ENCODE assay signal across 14 cellular contexts in the genomic region with DNA sequence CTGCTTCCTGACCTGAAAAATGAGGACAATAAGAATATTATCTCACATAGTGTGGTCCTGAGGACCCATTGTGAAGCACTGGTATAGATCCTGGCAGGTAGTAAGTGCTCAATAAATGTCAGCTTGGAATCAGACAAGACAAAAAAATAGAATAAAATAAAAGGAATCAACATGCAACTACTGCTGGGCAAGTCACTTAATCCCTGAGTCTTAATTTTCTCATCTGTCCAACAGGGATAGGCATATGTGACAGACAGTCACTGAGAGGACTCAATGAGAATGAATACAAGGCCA. TPM values are rescaled to one million over a fixed set of nuclear protein-coding genes. Genes with fewer than 3 reads are reported as not detected.
DNase-seq lines count a peak whose midpoint lies in the region; ATAC-seq, FAIRE-seq and TF ChIP-seq lines count a peak whose summit lies in the region.
"Had no signal": no experiment of that assay in that cellular context is flagged by ENCODE, and none has a peak within 500 bp of the region (broad histone marks: within the 10 kb centered on the region; RNA-seq: fewer than 3 reads in every experiment).

No MANE protein-coding gene starts in this region.

- H4K8ac ChIP-seq in H1 (ENCODE audit: extremely low read depth, insufficient read depth, low read length) = no peak overlapping the region

- peak overlapping the region in 1 of 2 experiments; percentile 14; a peak in 1 of 4 replicates for H3K4me2 ChIP-seq in H1 (ENCODE audit: insufficient read depth in 1 of 2, low read depth in 2 of 2, low read length in 2 of 2)

- TF ChIP-seq EP300 in H1 (IDR thresholded peaks at IDR 0.05; ENCODE audit: borderline replicate concordance in 1 of 2, low read depth in 2 of 2, low read length in 2 of 2) = no peak

- peaks cover 67% of the 10 kb centered on the region for H3K4me1 Mint-ChIP-seq in nephron
- H3K4me1 Mint-ChIP-seq in activated CD4-positive, alpha-beta T cell treated with anti-CD3 and anti-CD28 coated beads, Interleukin-2, amount 10 ng/mL, durations not matched to agents 7 days and 5 days = peaks cover 18% of the 10 kb centered on the region

- H3K36me3 Mint-ChIP-seq in nephron (ENCODE audit: low read depth) = no peaks in the 10 kb centered on the region
- no peaks in the 10 kb centered on the region for H3K36me3 Mint-ChIP-seq in activated CD4-positive, alpha-beta T cell treated with anti-CD3 and anti-CD28 coated beads, Interleukin-2, amount 10 ng/mL, durations not matched to agents 7 days and 5 days (ENCODE audit: low read depth)
- H3K36me3 Mint-ChIP-seq: activated naive CD4-positive, alpha-beta T cell treated with anti-CD3 and anti-CD28 coated beads, Interleukin-2, amount 50 U/mL, for 72 hours; immature natural killer cell; natural killer cell treated with Interleukin-12 subunit alpha and Interleukin-12 subunit beta and Interleukin-15 and Interleukin-18, amount 100 ng/mL, for 72 hours had no signal

- H3K9me3 Mint-ChIP-seq in nephron = no peaks in the 10 kb centered on the region
- H3K9me3 Mint-ChIP-seq in activated CD4-positive, alpha-beta T cell treated with anti-CD3 and anti-CD28 coated beads, Interleukin-2, amount 10 ng/mL, durations not matched to agents 7 days and 5 days = no peaks in the 10 kb centered on the region
- H3K9me3 Mint-ChIP-seq: activated naive CD4-positive, alpha-beta T cell treated with anti-CD3 and anti-CD28 coated beads, Interleukin-2, amount 50 U/mL, for 72 hours; immature natural killer cell; natural killer cell treated with Interleukin-12 subunit alpha and Interleukin-12 subunit beta and Interleukin-15 and Interleukin-18, amount 100 ng/mL, for 72 hours had no signal

- intact Hi-C loops in heart right ventricle (cut with DNase I) = loop anchor here in 3 of 10 donors (2.0 to 5.0 kb wide), 4 partner anchors 29 to 81 kb away; no protein-coding TSS in a partner anchor
- intact Hi-C loops in left cardiac atrium (cut with DNase I) = loop anchor here in 1 of 2 donors (1.0 to 5.0 kb wide), 2 partner anchors 40 to 80 kb away; a partner anchor contains a TSS
- intact Hi-C loops in uterus (cut with DNase I; ENCODE audit: low total_unique reads) = no loop called here

- H3K79me2 ChIP-seq in H1 (ENCODE audit: control insufficient read depth in 1 of 2, insufficient read depth in 2 of 2, low read length in 2 of 2) = peaks cover 18 to 76% of the 10 kb centered on the region in 2 experiments

- no peak overlapping the region for H2BK120ac ChIP-seq in H1 (replicated peaks; ENCODE audit: low read depth, low read length)

- DNase-seq in heart right ventricle (no peak), left cardiac atrium (no peak), H1 (ENCODE audit: low read depth in 1 of 2, low spot score in 2 of 2) (no peak), uterus (no peak), HCEC 1CT (no peak), NCI-H1930 (lab: John Stamatoyannopoulos, UW) (no peak)
- DNase-seq in activated CD4-positive, alpha-beta T cell treated with anti-CD3 and anti-CD28 coated beads, Interleukin-2, amount 10 ng/mL, durations not matched to agents 7 days and 5 days = no peak
- DNase-seq: immature natural killer cell; stimulated activated CD4-positive, alpha-beta T cell treated with anti-CD3 and anti-CD28 coated beads, Interleukin-12 subunit alpha, Interleukin-12 subunit beta, amount 100 ng/mL, for 4 hours had no signal

- no peak overlapping the region for H4K5ac ChIP-seq in H1 (ENCODE audit: insufficient read length, low read depth, low read length)

- H3K4me3 ChIP-seq in heart right ventricle = no peak overlapping the region
- H3K4me3 ChIP-seq in H1 (ENCODE audit: extremely low read depth in 1 of 4, insufficient read depth in 2 of 4, low read depth in 3 of 4, low read length in 4 of 4) = no peak overlapping the region
- H3K4me3 ChIP-seq in uterus = no peak overlapping the region

- peak overlapping the region; percentile 78 to 89 (median 88) for H3K27ac Mint-ChIP-seq in nephron
- no peak overlapping the region for H3K27ac Mint-ChIP-seq in activated CD4-positive, alpha-beta T cell treated with anti-CD3 and anti-CD28 coated beads, Interleukin-2, amount 10 ng/mL, durations not matched to agents 7 days and 5 days
- H3K27ac Mint-ChIP-seq: activated naive CD4-positive, alpha-beta T cell treated with anti-CD3 and anti-CD28 coated beads, Interleukin-2, amount 50 U/mL, for 72 hours had no signal

- ATAC-seq in heart right ventricle (no peak), left cardiac atrium (no peak)
- ATAC-seq: activated naive CD4-positive, alpha-beta T cell treated with anti-CD3 and anti-CD28 coated beads, Interleukin-2, amount 50 U/mL, for 72 hours; natural killer cell treated with Interleukin-12 subunit alpha and Interleukin-12 subunit beta and Interleukin-15 and Interleukin-18, amount 100 ng/mL, for 72 hours had no signal

- peak overlapping the region; percentile 82; the same call in 1 of the 2 replicates for H2BK12ac ChIP-seq in H1 (ENCODE audit: low read depth, low read length)

- H2AK5ac ChIP-seq in H1 (ENCODE audit: low read depth, low read length) = peak overlapping the region; percentile 72

- peaks cover 4% of the 10 kb centered on the region for H3K27me3 Mint-ChIP-seq in nephron (ENCODE audit: low read depth)
- no peaks in the 10 kb centered on the region for H3K27me3 Mint-ChIP-seq in activated CD4-positive, alpha-beta T cell treated with anti-CD3 and anti-CD28 coated beads, Interleukin-2, amount 10 ng/mL, durations not matched to agents 7 days and 5 days
- H3K27me3 Mint-ChIP-seq: natural killer cell treated with Interleukin-12 subunit alpha and Interleukin-12 subunit beta and Interleukin-15 and Interleukin-18, amount 100 ng/mL, for 72 hours had no signal

- no peak overlapping the region for H3K23ac ChIP-seq in H1 (ENCODE audit: insufficient read length)

- TF ChIP-seq CTCF in heart right ventricle (IDR thresholded peaks at IDR 0.05) (no peak), H1 (IDR thresholded peaks at IDR 0.05; ENCODE audit: control extremely low read depth in 1 of 3, insufficient read depth in 1 of 3, low read depth in 1 of 3, low read length in 3 of 3) (no peak), nephron (IDR thresholded peaks at IDR 0.05; ENCODE audit: unreplicated experiment in 3 of 3) (no peak), uterus (IDR thresholded peaks at IDR 0.05) (no peak)

- peaks cover 0 to 56% (median 24%) of the 10 kb centered on the region in 9 donors for H3K4me1 ChIP-seq in heart right ventricle
- H3K4me1 ChIP-seq in H1 (replicated peaks in 1 of 4; ENCODE audit: control insufficient read depth in 3 of 4, insufficient read depth in 4 of 4, low read length in 3 of 4) = peaks cover 22 to 48% (median 34%) of the 10 kb centered on the region in 4 experiments
- H3K4me1 ChIP-seq in uterus = peaks cover 0 to 11% of the 10 kb centered on the region in 2 donors

- TF ChIP-seq RAD21 in H1 (IDR thresholded peaks at IDR 0.05 in 1 of 2, conservative IDR thresholded peaks at IDR 0.05 in 1 of 2; ENCODE audit: low read depth in 2 of 2, low read length in 2 of 2) = no peak

- no peaks in the 10 kb centered on the region for H3K36me3 ChIP-seq in heart right ventricle
- H3K36me3 ChIP-seq in H1 (ENCODE audit: control insufficient read depth in 2 of 4, insufficient read depth in 4 of 4, low read length in 3 of 4) = peaks cover 0 to 50% (median 1%) of the 10 kb centered on the region in 4 experiments; a peak in 2 of 8 replicates
- H3K36me3 ChIP-seq in uterus = no peaks in the 10 kb centered on the region

- H2BK20ac ChIP-seq in H1 (ENCODE audit: low read length) = no peak overlapping the region

- POLR2A ChIA-PET in H1 (lab: Charles Lee; ENCODE audit: partially characterized antibody) = interaction anchor here (1.4 to 39.1 kb wide), 5 partner anchors 8 to 37 kb away, joined by 4 to 1024 read pairs (median 127); a partner anchor contains a TSS
- POLR2A ChIA-PET in activated CD4-positive, alpha-beta T cell treated with anti-CD3 and anti-CD28 coated beads, Interleukin-2, amount 10 ng/mL, durations not matched to agents 7 days and 5 days (lab: Charles Lee) = no interaction called here

- H4K91ac ChIP-seq in H1 (replicated peaks; ENCODE audit: insufficient read length, low read length) = no peak overlapping the region

- CTCF ChIA-PET in H1 (lab: Charles Lee; ENCODE audit: partially characterized antibody) = interaction anchor here (0.9 to 5.1 kb wide), 7 partner anchors 8 to 114 kb away, joined by 3 to 39 read pairs (median 5); a partner anchor contains a TSS
- CTCF ChIA-PET in activated CD4-positive, alpha-beta T cell treated with anti-CD3 and anti-CD28 coated beads, Interleukin-2, amount 10 ng/mL, durations not matched to agents 7 days and 5 days (lab: Charles Lee) = interaction anchor here (0.7 to 2.5 kb wide), 6 partner anchors 17 to 913 kb away, joined by 3 to 10 read pairs (median 4); a partner anchor contains a TSS

- no peak overlapping the region for H3K4ac ChIP-seq in H1 (replicated peaks; ENCODE audit: insufficient read length, low read depth, low read length)

- H3K4me3 Mint-ChIP-seq in nephron = no peak overlapping the region
- H3K4me3 Mint-ChIP-seq in activated CD4-positive, alpha-beta T cell treated with anti-CD3 and anti-CD28 coated beads, Interleukin-2, amount 10 ng/mL, durations not matched to agents 7 days and 5 days = no peak overlapping the region
- H3K4me3 Mint-ChIP-seq: immature natural killer cell; natural killer cell treated with Interleukin-12 subunit alpha and Interleukin-12 subunit beta and Interleukin-15 and Interleukin-18, amount 100 ng/mL, for 72 hours had no signal

- H3K18ac ChIP-seq in H1 (ENCODE audit: extremely low read depth, low read length) = peak overlapping the region; percentile 68

- TF ChIP-seq POLR2A in H1 (IDR thresholded peaks at IDR 0.05; ENCODE audit: control extremely low read depth in 1 of 2, low read depth in 2 of 2, low read length in 2 of 2) = no peak
- no peak for TF ChIP-seq POLR2A in uterus (IDR thresholded peaks at IDR 0.05)

- H3K9ac ChIP-seq in H1 (replicated peaks in 1 of 4; ENCODE audit: extremely low read depth in 1 of 4, low read depth in 3 of 4, low read length in 3 of 4) = no peak overlapping the region; a peak in 1 of 7 replicates

- H3K23me2 ChIP-seq in H1 (ENCODE audit: low read depth, low read length) = peaks cover 4% of the 10 kb centered on the region

- 0 out of 2 replicates have a peak overlapping the region, but pooled peaks have one; percentile 62 for H2BK15ac ChIP-seq in H1 (ENCODE audit: low read length)

- no peak overlapping the region for H3K56ac ChIP-seq in H1 (replicated peaks; ENCODE audit: insufficient read length, low read depth, low read length)

- H4K20me1 ChIP-seq in H1 (replicated peaks in 1 of 2; ENCODE audit: control insufficient read depth in 1 of 2, insufficient read depth in 2 of 2, low read length in 2 of 2) = peaks cover 0 to 1% of the 10 kb centered on the region in 2 experiments

- FAIRE-seq in H1 (lab: Jason Lieb, UNC) = no peak
- FAIRE-seq: H54, TTC549 had no signal

- H3K14ac ChIP-seq in H1 (ENCODE audit: insufficient read length) = no peak overlapping the region

- H3K27me3 ChIP-seq in heart right ventricle (no peaks in the 10 kb centered on the region), H1 (replicated peaks in 1 of 4; ENCODE audit: control insufficient read depth in 3 of 4, extremely low read depth in 1 of 4, insufficient read depth in 3 of 4, low read length in 3 of 4) (no peaks in the 10 kb centered on the region), uterus (no peaks in the 10 kb centered on the region)

- H3K9me3 ChIP-seq in heart right ventricle (no peaks in the 10 kb centered on the region), H1 (ENCODE audit: insufficient read depth in 2 of 2, low read depth in 1 of 2, low read length in 1 of 2) (no peaks in the 10 kb centered on the region), uterus (no peaks in the 10 kb centered on the region)

- H3K79me1 ChIP-seq in H1 (ENCODE audit: low read depth, low read length) = peaks cover 8% of the 10 kb centered on the region; the same call in 1 of the 2 replicates

- H3K27ac ChIP-seq in heart right ventricle (peak overlapping the region in 9 of 10 donors; percentile 56 to 89 (median 73)), H1 (ENCODE audit: low read depth, low read length) (peak overlapping the region; percentile 46; the same call in 1 of the 2 replicates), uterus (peak overlapping the region; percentile 85 to 91)

- H2AFZ ChIP-seq in H1 (ENCODE audit: low read length) = no peak overlapping the region

- H2BK5ac ChIP-seq in H1 (ENCODE audit: low read depth, low read length) = peak overlapping the region; percentile 89

RNA-seq across cellular contexts. Expression of a gene that starts 38.0 kb away (rescaled TPM):
- total RNA-seq in heart right ventricle (100 to 1,000 TPM in 1 of 10 donors, 10 to 100 TPM in 7, 1 to 10 TPM in 2; 9.2 to 106 (median 18.0) TPM), left cardiac atrium (100 to 1,000 TPM in 1 of 2 donors, 10 to 100 TPM in 1; 41.7 to 101 TPM), uterus (10 to 100 TPM in 3 of 4 donors, 1 to 10 TPM in 1; 2.0 to 44.5 (median 28.8) TPM)
- polyA plus RNA-seq in heart right ventricle (10 to 100 TPM in 1 of 2 donors, 1 to 10 TPM in 1; 9.4 to 10.8 TPM), H1 (2011; rRNA removed) (25.5 and 42.7 TPM in 2 replicates)
- 94.1 and 94.9 TPM in 2 replicates for total RNA-seq in H1 (2021; fragmentation: NEBNext Ultra II Directional; extraction: Animal tissue kit (Norgen Biotek cat#: 25700))
- polyA plus RNA-seq in H1 (2011; cell fraction: cytosol; rRNA removed) = 37.3 TPM
- 72.2 TPM for polyA plus RNA-seq in H1 (2011; cell fraction: nucleus; rRNA removed)
- polyA plus RNA-seq in H1 (2012, experiment 1 of 2) = 46.3 to 53.0 TPM (median 51.3 TPM) in 4 replicates
- 57.3 TPM for polyA plus RNA-seq in H1 (2012, experiment 2 of 2)
- polyA plus RNA-seq in H1 (2013, experiment 1 of 2) = 57.8 TPM
- polyA plus RNA-seq in H1 (2013, experiment 2 of 2) = 62.4 TPM
- polyA minus RNA-seq in H1 (2011; rRNA and poly(A)+ RNA removed) = 39.5 and 58.4 TPM in 2 replicates
- 29.6 TPM for polyA minus RNA-seq in H1 (2011; cell fraction: cytosol; rRNA and poly(A)+ RNA removed)
- 30.4 TPM for polyA minus RNA-seq in H1 (2011; cell fraction: nucleus; rRNA and poly(A)+ RNA removed)
- 100 to 1,000 TPM; 393 to 412 TPM for total RNA-seq in activated CD4-positive, alpha-beta T cell treated with anti-CD3 and anti-CD28 coated beads, Interleukin-2, amount 10 ng/mL, durations not matched to agents 7 days and 5 days
